In the genomic region with DNA sequence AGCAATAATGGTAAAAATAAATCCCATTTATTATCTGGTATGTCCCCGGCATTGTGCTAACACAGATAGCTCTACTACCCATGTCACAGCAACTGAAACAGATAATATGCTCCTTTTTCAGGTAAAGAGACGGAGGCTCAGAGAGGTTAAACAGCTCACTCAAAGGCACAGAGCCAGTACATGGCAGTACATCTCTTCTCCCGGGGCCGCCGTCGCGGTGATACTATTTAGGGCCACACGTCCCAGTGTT, we compare ENCODE assay signal across 8 cellular contexts. TPM values are rescaled to one million over a fixed set of nuclear protein-coding genes. Genes with fewer than 3 reads are reported as not detected.
A peak's percentile ranks its signal among the peaks of the same experiment; 100 is the strongest.
DNase-seq lines count a peak whose midpoint lies in the region; ATAC-seq and TF ChIP-seq lines count a peak whose summit lies in the region.

No MANE protein-coding gene starts in this region.

- no peak overlapping the region for H3K4ac ChIP-seq in H9 (ENCODE audit: low read depth, low read length)

- H3K23me2 ChIP-seq in H9 (ENCODE audit: insufficient read length, low read depth, low read length, poor library complexity, severe bottlenecking): peaks cover 4% of the 10 kb centered on the region

- WGBS in H9 (ENCODE audit: extremely low coverage, insufficient read length, low lambda C conversion rate): no CpG with 5 or more reads among the region's 8 CpGs
- WGBS in upper lobe of left lung, 2 donors: 8 to 16% methylated on average over 8 of the region's 8 CpGs

- peaks cover 9% of the 10 kb centered on the region; the same call in 1 of the 2 replicates for H3K79me2 ChIP-seq in H9 (ENCODE audit: insufficient read depth, low read length)

- H3K4me3 ChIP-seq in AG09309 (ENCODE audit: control insufficient read depth, low read depth, low read length) (peak overlapping the region; percentile 66), upper lobe of left lung (peak overlapping the region; percentile 76 to 97 (median 90))

- no peak overlapping the region for H2BK15ac ChIP-seq in H9 (ENCODE audit: low read depth, low read length)

- no peak for TF ChIP-seq POLR2A in upper lobe of left lung (IDR thresholded peaks at IDR 0.05)

- peaks cover 68 to 73% of the 10 kb centered on the region in 2 experiments for H3K4me1 Mint-ChIP-seq in H9
- peaks cover 39% of the 10 kb centered on the region for H3K4me1 Mint-ChIP-seq in activated T-helper 17 cell treated with anti-CD3 and anti-CD28 coated beads, Interleukin-2, amount 50 U/mL, for 72 hours

- H3K36me3 ChIP-seq in upper lobe of left lung: peaks cover 0 to 4% (median 0%) of the 10 kb centered on the region in 4 donors

- peak overlapping the region; percentile 80 to 97 (median 94) for H3K27ac Mint-ChIP-seq in H9
- peak overlapping the region; percentile 91 for H3K27ac Mint-ChIP-seq in activated T-helper 17 cell treated with anti-CD3 and anti-CD28 coated beads, Interleukin-2, amount 50 U/mL, for 72 hours

- no peak overlapping the region for H2AFZ ChIP-seq in H9 (ENCODE audit: low read length)

- no peaks in the 10 kb centered on the region for H3K27me3 ChIP-seq in H9 (ENCODE audit: insufficient read depth, low read length)
- no peaks in the 10 kb centered on the region for H3K27me3 ChIP-seq in layer of hippocampus (ENCODE audit: control insufficient read depth, insufficient read depth, low read length)
- no peaks in the 10 kb centered on the region for H3K27me3 ChIP-seq in upper lobe of left lung

- no peak for ATAC-seq in activated T-helper 17 cell treated with anti-CD3 and anti-CD28 coated beads, Interleukin-2, amount 50 U/mL, for 72 hours (replicated peaks)
- ATAC-seq in upper lobe of left lung (ENCODE audit: low FRiP score in 2 of 2): no peak

- no peak overlapping the region for H3T11ph ChIP-seq in H9 (ENCODE audit: low read length)

- H3K56ac ChIP-seq in H9 (ENCODE audit: insufficient read length, low read depth, low read length): no peak overlapping the region

- H3K27me3 Mint-ChIP-seq in H9 (ENCODE audit: low read depth): no peaks in the 10 kb centered on the region; the same call in 1 of the 2 replicates
- no peaks in the 10 kb centered on the region for H3K27me3 Mint-ChIP-seq in activated T-helper 17 cell treated with anti-CD3 and anti-CD28 coated beads, Interleukin-2, amount 50 U/mL, for 72 hours

- H4K8ac ChIP-seq in H9 (replicated peaks; ENCODE audit: insufficient read length, low read depth, low read length): no peak overlapping the region

- H4K5ac ChIP-seq in H9 (ENCODE audit: insufficient read length, low read depth, low read length): no peak overlapping the region

- no peak overlapping the region for H4K91ac ChIP-seq in H9 (ENCODE audit: insufficient read length, low read depth, low read length)

- no peak overlapping the region for H3K23ac ChIP-seq in H9 (ENCODE audit: insufficient read length, low read depth, low read length)

- no peak overlapping the region for H2AK5ac ChIP-seq in H9 (ENCODE audit: insufficient read length, low read length)

- H3K27ac ChIP-seq in H9 (ENCODE audit: insufficient read length, low read depth, low read length) (no peak overlapping the region), layer of hippocampus (ENCODE audit: low read depth, low read length) (peak overlapping the region; percentile 87), upper lobe of left lung (peak overlapping the region; percentile 89 to 97 (median 92))

- H2BK120ac ChIP-seq in H9 (ENCODE audit: low read depth, low read length, poor library complexity, severe bottlenecking): no peak overlapping the region

- peak overlapping the region; percentile 92 for H3K18ac ChIP-seq in H9 (ENCODE audit: insufficient read length, low read depth, low read length)

- peaks cover 12 to 24% (median 19%) of the 10 kb centered on the region in 3 experiments; a peak in 6 of 7 replicates for H3K36me3 Mint-ChIP-seq in H9 (ENCODE audit: insufficient read depth in 1 of 3, low read depth in 3 of 3)
- peaks cover 85% of the 10 kb centered on the region for H3K36me3 Mint-ChIP-seq in activated T-helper 17 cell treated with anti-CD3 and anti-CD28 coated beads, Interleukin-2, amount 50 U/mL, for 72 hours (ENCODE audit: low read depth)

- H3K4me3 Mint-ChIP-seq in H9: peak overlapping the region; percentile 83 to 91
- peak overlapping the region; percentile 91 for H3K4me3 Mint-ChIP-seq in activated T-helper 17 cell treated with anti-CD3 and anti-CD28 coated beads, Interleukin-2, amount 50 U/mL, for 72 hours

- TF ChIP-seq EP300 in upper lobe of left lung (IDR thresholded peaks at IDR 0.05): no peak

- H3K9me3 Mint-ChIP-seq in H9: peaks cover 0 to 4% of the 10 kb centered on the region in 2 experiments; a peak in 3 of 5 replicates
- no peaks in the 10 kb centered on the region for H3K9me3 Mint-ChIP-seq in activated T-helper 17 cell treated with anti-CD3 and anti-CD28 coated beads, Interleukin-2, amount 50 U/mL, for 72 hours

- no peak overlapping the region for H2BK5ac ChIP-seq in H9 (ENCODE audit: insufficient read length, low read length)

- H3K9me3 ChIP-seq in H9 (ENCODE audit: control insufficient read depth, low read depth, low read length) (no peaks in the 10 kb centered on the region), upper lobe of left lung (no peaks in the 10 kb centered on the region)

- no peak overlapping the region for H2BK20ac ChIP-seq in H9 (ENCODE audit: low read depth, low read length, poor library complexity, severe bottlenecking)

- no peaks in the 10 kb centered on the region for H4K20me1 ChIP-seq in H9 (ENCODE audit: control insufficient read depth, insufficient read depth, insufficient read length)

- H3K4me2 ChIP-seq in H9 (ENCODE audit: insufficient read depth, insufficient read length, low read length): peak overlapping the region; percentile 44

- peaks cover 11% of the 10 kb centered on the region; the same call in 1 of the 2 replicates for H3K4me1 ChIP-seq in H9 (ENCODE audit: insufficient read depth, low read length)
- peaks cover 10 to 18% (median 12%) of the 10 kb centered on the region in 4 donors for H3K4me1 ChIP-seq in upper lobe of left lung

- no peak for TF ChIP-seq CTCF in AG09309 (IDR thresholded peaks at IDR 0.05; ENCODE audit: control insufficient read depth, insufficient read depth, low read depth, low read length, missing control alignments)
- TF ChIP-seq CTCF in H9 (conservative IDR thresholded peaks at IDR 0.05): no peak
- no peak for TF ChIP-seq CTCF in upper lobe of left lung (IDR thresholded peaks at IDR 0.05)

- no peaks in the 10 kb centered on the region for H3K79me1 ChIP-seq in H9 (ENCODE audit: insufficient read depth, low read depth, low read length, poor library complexity, severe bottlenecking)

- DNase-seq in AG09309 (ENCODE audit: low read depth): no peak
- no peak for DNase-seq in H9
- DNase-seq in upper lobe of left lung: no peak
- DNase-seq in DMS53 treated with DMSO at 0.1 percent for 48 hours (lab: John Stamatoyannopoulos, UW; ENCODE audit: unreplicated experiment): no peak
- DNase-seq in medulla oblongata (ENCODE audit: extremely low spot score): no peak
- no peak for DNase-seq in NCI-H146 treated with DMSO at 0.1 percent for 48 hours (lab: John Stamatoyannopoulos, UW; ENCODE audit: unreplicated experiment)

- H2BK12ac ChIP-seq in H9 (ENCODE audit: insufficient read length, low read depth, low read length): no peak overlapping the region

- peak overlapping the region; percentile 75 for H3K9ac ChIP-seq in H9 (ENCODE audit: extremely low read depth, insufficient read length, low read length)

- no peak overlapping the region for H3K14ac ChIP-seq in H9 (ENCODE audit: insufficient read depth, low read length)

RNA-seq across cellular contexts. Expression of gene PDK1, which starts 0.7 kb away (rescaled TPM):
- total RNA-seq in H9 (2021) (74.4 and 74.7 TPM in 2 replicates), upper lobe of left lung (10 to 100 TPM in 4 of 6 donors, 1 to 10 TPM in 2; 5.6 to 40.9 (median 13.8) TPM)
- total RNA-seq in activated T-helper 17 cell treated with anti-CD3 and anti-CD28 coated beads, Interleukin-2, amount 50 U/mL, for 72 hours: 10 to 100 TPM; 43.9 to 95.8 TPM
